In genomic region chr1:68293122-68293521, GRCh38 we compare ENCODE assay signal across 15 cellular contexts.
A peak's percentile ranks its signal among the peaks of the same experiment; 100 is the strongest.
DNase-seq lines count a peak whose midpoint lies in the region; ATAC-seq and TF ChIP-seq lines count a peak whose summit lies in the region.
"Had no signal": no experiment of that assay in that cellular context is flagged by ENCODE, and none has a peak within 500 bp of the region (broad histone marks: within the 10 kb centered on the region; RNA-seq: fewer than 3 reads in every experiment).

No MANE protein-coding gene starts in this region.

- H3K4me1 ChIP-seq in GM23338 (ENCODE audit: insufficient read depth) (peaks cover 22% of the 10 kb centered on the region), iPS-15b (ENCODE audit: control insufficient read depth, insufficient read depth, low read length) (peaks cover 17% of the 10 kb centered on the region), neuronal stem cell (ENCODE audit: control insufficient read depth in 2 of 2, insufficient read depth in 1 of 2, low read depth in 1 of 2, low read length in 2 of 2) (peaks cover 19 to 29% of the 10 kb centered on the region in 2 donors), sigmoid colon (peaks cover 0 to 22% (median 12%) of the 10 kb centered on the region in 4 donors)

- no peak overlapping the region for H3K27ac ChIP-seq in GM23338 (ENCODE audit: low read depth)
- H3K27ac ChIP-seq in caudate nucleus (ENCODE audit: low read depth, low read length) = peak overlapping the region; percentile 44
- no peak overlapping the region for H3K27ac ChIP-seq in neuronal stem cell (replicated peaks; ENCODE audit: low read length)
- H3K27ac ChIP-seq in sigmoid colon = peak overlapping the region in 1 of 4 donors; percentile 73
- H3K27ac ChIP-seq: pancreas, WERI-Rb-1 had no signal

- no peak overlapping the region for H3K27ac Mint-ChIP-seq in GM23338

- no peak overlapping the region for H2AFZ ChIP-seq in GM23338
- H2AFZ ChIP-seq in neuronal stem cell (ENCODE audit: low read length) = peak overlapping the region; percentile 91

- H2BK15ac ChIP-seq in neuronal stem cell (ENCODE audit: low read length) = no peak overlapping the region

- WGBS in neuronal stem cell (ENCODE audit: extremely low coverage in 2 of 2, insufficient read length in 2 of 2, insufficient replicate concordance in 1 of 2), 2 donors = no CpG with 5 or more reads among the region's 5 CpGs
- 68 to 82% methylated on average over 5 of the region's 5 CpGs for WGBS in sigmoid colon, 2 donors

- H2BK5ac ChIP-seq in neuronal stem cell (ENCODE audit: low read length) = no peak overlapping the region

- peak overlapping the region; percentile 61 for H3K4me3 Mint-ChIP-seq in GM23338
- H3K4me3 Mint-ChIP-seq: IgD-negative memory B cell had no signal

- H3F3A ChIP-seq in GM23338 (replicated peaks; ENCODE audit: low read depth) = no peaks in the 10 kb centered on the region

- peaks cover 41% of the 10 kb centered on the region for H3K4me1 Mint-ChIP-seq in GM23338

- H3K36me3 ChIP-seq in GM23338 (ENCODE audit: insufficient read depth) (no peaks in the 10 kb centered on the region), iPS-15b (ENCODE audit: control insufficient read depth, insufficient read depth, low read length) (no peaks in the 10 kb centered on the region), neuronal stem cell (replicated peaks in 1 of 2; ENCODE audit: control insufficient read depth in 2 of 2, insufficient read depth in 2 of 2, low read length in 2 of 2) (no peaks in the 10 kb centered on the region), sigmoid colon (no peaks in the 10 kb centered on the region)
- H3K36me3 ChIP-seq: pancreas, WERI-Rb-1 had no signal

- no peak overlapping the region for H3K14ac ChIP-seq in neuronal stem cell (ENCODE audit: low read length)

- no peak overlapping the region for H2BK12ac ChIP-seq in neuronal stem cell (ENCODE audit: low read length)

- peak; percentile 35 for DNase-seq in GM23338 (ENCODE audit: low spot score)
- peak in 37 of 61 donors; percentile 5 to 82 (median 34) for DNase-seq in caudate nucleus (lab: John Stamatoyannopoulos, UW)
- no peak for DNase-seq in neuronal stem cell (ENCODE audit: low spot score)
- no peak for DNase-seq in sigmoid colon
- DNase-seq in stimulated activated CD4-positive, alpha-beta T cell treated with anti-CD3 and anti-CD28 coated beads, Interleukin-4, amount 100 ng/mL, for 24 hours = no peak
- DNase-seq in activated effector memory CD4-positive, alpha-beta T cell treated with anti-CD3 and anti-CD28 coated beads, Interleukin-2, amount 50 U/mL, for 16 hours = no peak
- DNase-seq: activated CD8-positive, alpha-beta memory T cell treated with anti-CD3 and anti-CD28 coated beads for 24 hours; activated naive CD4-positive, alpha-beta T cell; NCI-H1092; pancreas; WERI-Rb-1 had no signal

- no peaks in the 10 kb centered on the region for H3K79me1 ChIP-seq in neuronal stem cell (ENCODE audit: low read depth, low read length)

- intact Hi-C loops in sigmoid colon (cut with DNase I) = no loop called here

- H3K4me2 ChIP-seq in GM23338 (peak overlapping the region; percentile 63), neuronal stem cell (ENCODE audit: insufficient read depth, low read length, poor library complexity, severe bottlenecking) (no peak overlapping the region)

- H2BK120ac ChIP-seq in neuronal stem cell (ENCODE audit: low read depth, low read length) = no peak overlapping the region

- H3K79me2 ChIP-seq in GM23338 (replicated peaks; ENCODE audit: insufficient read depth) = no peaks in the 10 kb centered on the region

- TF ChIP-seq EP300 in sigmoid colon (IDR thresholded peaks at IDR 0.05) = no peak

- H3K27me3 Mint-ChIP-seq in GM23338 (ENCODE audit: insufficient read depth, low read depth, poor library complexity) = peaks cover 51% of the 10 kb centered on the region

- no peak overlapping the region for H3K23ac ChIP-seq in neuronal stem cell (ENCODE audit: low read depth, low read length, poor library complexity)

- H3K9me3 Mint-ChIP-seq in GM23338 = no peaks in the 10 kb centered on the region; the same call in 2 of the 3 replicates
- H3K9me3 Mint-ChIP-seq: IgD-negative memory B cell had no signal

- peaks cover 76% of the 10 kb centered on the region for H3K27me3 ChIP-seq in GM23338 (ENCODE audit: insufficient read depth)
- H3K27me3 ChIP-seq in iPS-15b (ENCODE audit: control insufficient read depth, insufficient read depth, low read length) = peaks cover 74% of the 10 kb centered on the region
- peaks cover 0 to 10% (median 0%) of the 10 kb centered on the region in 3 experiments for H3K27me3 ChIP-seq in neuronal stem cell (ENCODE audit: control insufficient read depth in 3 of 3, insufficient read depth in 3 of 3, low read depth in 1 of 3, low read length in 3 of 3)
- H3K27me3 ChIP-seq in sigmoid colon = no peaks in the 10 kb centered on the region
- H3K27me3 ChIP-seq: pancreas had no signal

- no peak for TF ChIP-seq POLR2A in sigmoid colon (IDR thresholded peaks at IDR 0.05)

- no peak overlapping the region for H4K91ac ChIP-seq in neuronal stem cell (ENCODE audit: low read depth, low read length, poor library complexity)

- H3K18ac ChIP-seq in neuronal stem cell (ENCODE audit: low read length) = peak overlapping the region; percentile 74

- no peak overlapping the region for H3K4ac ChIP-seq in neuronal stem cell (ENCODE audit: low read length)

- peak; percentile 16 for ATAC-seq in GM23338
- ATAC-seq in GM21723 (IDR thresholded peaks at IDR 0.05; ENCODE audit: unreplicated experiment) = no peak

- peak overlapping the region; percentile 46 for H3K4me3 ChIP-seq in GM23338
- peak overlapping the region; percentile 31 for H3K4me3 ChIP-seq in iPS-15b (ENCODE audit: low read depth, low read length)
- peak overlapping the region in 1 of 2 donors; percentile 50 for H3K4me3 ChIP-seq in neuronal stem cell (ENCODE audit: low read length in 2 of 2)
- no peak overlapping the region for H3K4me3 ChIP-seq in sigmoid colon
- H3K4me3 ChIP-seq: lung, pancreas had no signal

- no peaks in the 10 kb centered on the region; the same call in 2 of the 3 replicates for H3K36me3 Mint-ChIP-seq in GM23338 (ENCODE audit: low read depth)
- H3K36me3 Mint-ChIP-seq: IgD-negative memory B cell had no signal

- H3K9me3 ChIP-seq in iPS-15b (ENCODE audit: control insufficient read depth, insufficient read depth, low read length) (no peaks in the 10 kb centered on the region), neuronal stem cell (replicated peaks in 1 of 2; ENCODE audit: control insufficient read depth in 2 of 2, insufficient read depth in 1 of 2, low read depth in 1 of 2, low read length in 2 of 2) (peaks cover 0 to 2% of the 10 kb centered on the region in 2 donors), sigmoid colon (no peaks in the 10 kb centered on the region)
- H3K9me3 ChIP-seq: pancreas had no signal

- H3K9ac ChIP-seq in iPS-15b (ENCODE audit: low read depth, low read length) (no peak overlapping the region), neuronal stem cell (ENCODE audit: low read depth, low read length, poor library complexity) (no peak overlapping the region)

- no peaks in the 10 kb centered on the region for H3K9me2 ChIP-seq in GM23338 (ENCODE audit: insufficient read depth)

- no peak overlapping the region for H2AK5ac ChIP-seq in neuronal stem cell (ENCODE audit: low read depth, low read length)

- H4K20me1 ChIP-seq in GM23338 (replicated peaks; ENCODE audit: insufficient read depth) = no peaks in the 10 kb centered on the region

- TF ChIP-seq CTCF in GM23338 (conservative IDR thresholded peaks at IDR 0.05; ENCODE audit: low read depth in 2 of 2) = no peak
- no peak for TF ChIP-seq CTCF in sigmoid colon (IDR thresholded peaks at IDR 0.05)

- no peak overlapping the region for H4K8ac ChIP-seq in neuronal stem cell (ENCODE audit: low read depth, low read length)

TF ChIP-seq in GM23338, 12 proteins besides CTCF, POLR2A, EP300 and RAD21 (continues in another document):
- TF ChIP-seq POLR2AphosphoS5 (IDR thresholded peaks at IDR 0.05; ENCODE audit: low read depth) = no peak
- no peak for TF ChIP-seq REST (IDR thresholded peaks at IDR 0.05; ENCODE audit: unreplicated experiment)
- no peak for TF ChIP-seq CREB1 (CRISPR knock-in tag; IDR thresholded peaks at IDR 0.05; ENCODE audit: low read depth)
- TF ChIP-seq, protein P1, sequence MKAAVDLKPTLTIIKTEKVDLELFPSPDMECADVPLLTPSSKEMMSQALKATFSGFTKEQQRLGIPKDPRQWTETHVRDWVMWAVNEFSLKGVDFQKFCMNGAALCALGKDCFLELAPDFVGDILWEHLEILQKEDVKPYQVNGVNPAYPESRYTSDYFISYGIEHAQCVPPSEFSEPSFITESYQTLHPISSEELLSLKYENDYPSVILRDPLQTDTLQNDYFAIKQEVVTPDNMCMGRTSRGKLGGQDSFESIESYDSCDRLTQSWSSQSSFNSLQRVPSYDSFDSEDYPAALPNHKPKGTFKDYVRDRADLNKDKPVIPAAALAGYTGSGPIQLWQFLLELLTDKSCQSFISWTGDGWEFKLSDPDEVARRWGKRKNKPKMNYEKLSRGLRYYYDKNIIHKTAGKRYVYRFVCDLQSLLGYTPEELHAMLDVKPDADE (IDR thresholded peaks at IDR 0.05) = no peak

Comparison
In these comparisons a context has a peak if more than half of its experiments do, and no peak if none do; other contexts are left out.
1. DNase-seq: peak in GM23338 (single experiment) and caudate nucleus (37 of 61); none in neuronal stem cell (single experiment), sigmoid colon (single experiment), stimulated activated CD4-positive, alpha-beta T cell treated with anti-CD3 and anti-CD28 coated beads, Interleukin-4, amount 100 ng/mL, for 24 hours (single experiment) and activated effector memory CD4-positive, alpha-beta T cell treated with anti-CD3 and anti-CD28 coated beads, Interleukin-2, amount 50 U/mL, for 16 hours (single experiment).
2. H3K4me3 ChIP-seq: peak in GM23338 (single experiment) and iPS-15b (single experiment); none in sigmoid colon (0 of 4).